In genomic region chr15:35914573-35914972, GRCh38 we compare ENCODE assay signal across 7 cellular contexts.
"Had no signal": no experiment of that assay in that cellular context is flagged by ENCODE, and none has a peak within 500 bp of the region (broad histone marks: within the 10 kb centered on the region; RNA-seq: fewer than 3 reads in every experiment).

No MANE protein-coding gene starts in this region.

- DNase-seq: GDM1, GF-D8 had no signal

- H3K4me3 ChIP-seq: GM12878 had no signal

- FAIRE-seq: G401.6, GM12878, GM12891, GM18507, GM19239 had no signal

- ATAC-seq: GM12878 had no signal
